Comparison of ENCODE assay signal across 8 cellular contexts in genomic region chr1:201348211-201348566, GRCh38. TPM values are rescaled to one million over a fixed set of nuclear protein-coding genes. Genes with fewer than 3 reads are reported as not detected.
DNase-seq lines count a peak whose midpoint lies in the region; ATAC-seq and TF ChIP-seq lines count a peak whose summit lies in the region.

No MANE protein-coding gene starts in this region.

- no peak overlapping the region for H3K9ac ChIP-seq in HCT116 (ENCODE audit: low read length)

- H3K27ac ChIP-seq in HCT116 (ENCODE audit: low read depth, low read length) (no peak overlapping the region), brain microvascular endothelial cell (no peak overlapping the region), transverse colon (no peak overlapping the region)

- H3K9me2 ChIP-seq in HCT116 (ENCODE audit: insufficient read depth), result no peaks in the 10 kb centered on the region

- RAD21 ChIA-PET in HCT116 (lab: Charles Lee; ENCODE audit: low non-redundant PET in 1 of 2, low total read pairs in 2 of 2, uncharacterized antibody in 2 of 2, unreplicated experiment in 2 of 2), result interaction anchor here in 1 of 2 experiments (1.0 kb wide), 1 partner anchor 94 kb away, joined by 3 read pairs; no protein-coding TSS in a partner anchor

- peaks cover 36% of the 10 kb centered on the region for H3K27me3 Mint-ChIP-seq in Calu3 (ENCODE audit: unreplicated experiment)

- H3K9me3 ChIP-seq in HCT116 (ENCODE audit: control insufficient read depth in 1 of 2, insufficient read depth in 1 of 2, low read depth in 1 of 2, low read length in 2 of 2) (no peaks in the 10 kb centered on the region), transverse colon (no peaks in the 10 kb centered on the region)

- no peak overlapping the region for H3K27ac Mint-ChIP-seq in Calu3 (ENCODE audit: unreplicated experiment)

- ATAC-seq in HCT116, result peak; percentile 93
- ATAC-seq in left colon, result peak; percentile 83
- ATAC-seq in GM21576 (IDR thresholded peaks at IDR 0.05; ENCODE audit: unreplicated experiment), result no peak
- no peak for ATAC-seq in HG03039 (IDR thresholded peaks at IDR 0.05; ENCODE audit: unreplicated experiment)

- peaks cover 7% of the 10 kb centered on the region for H3K4me1 Mint-ChIP-seq in Calu3 (ENCODE audit: low read depth, unreplicated experiment)

- TF ChIP-seq EP300 in transverse colon (IDR thresholded peaks at IDR 0.05; ENCODE audit: low read depth), result no peak

- BruUV-seq in Calu3 (replicated peaks; lab: Mats Ljungman, UMichigan), result no TSS peak
- no TSS peak for BruUV-seq in HCT116 (replicated peaks; lab: Mats Ljungman, UMichigan)

- TF ChIP-seq POLR2A in HCT116 (IDR thresholded peaks at IDR 0.05; ENCODE audit: borderline replicate concordance, extremely low read depth, insufficient read depth, insufficient read length) (no peak), transverse colon (IDR thresholded peaks at IDR 0.05) (no peak)

- WGBS in transverse colon (ENCODE audit: low coverage in 1 of 2), 2 donors, result 7 to 22% methylated on average over 3 to 6 of the region's 6 CpGs

- peak overlapping the region; percentile 29; the same call in 1 of the 2 replicates for H3K4me2 ChIP-seq in HCT116 (ENCODE audit: low read length)

- DNase-seq in Calu3, result peak; percentile 80
- peak; percentile 53 for DNase-seq in HCT116 (ENCODE audit: low read depth, low spot score)
- DNase-seq in NCI-H82 treated with DMSO at 0.1 percent for 48 hours (lab: John Stamatoyannopoulos, UW; ENCODE audit: unreplicated experiment), result peak; percentile 41
- peak; percentile 45 for DNase-seq in brain microvascular endothelial cell
- peak in 1 of 2 donors; percentile 41 for DNase-seq in left colon
- peak; percentile 33 for DNase-seq in transverse colon

- H3K4me1 ChIP-seq in HCT116 (ENCODE audit: control insufficient read depth in 1 of 2, insufficient read depth in 2 of 2, low read length in 2 of 2) (peaks cover 2 to 15% of the 10 kb centered on the region in 2 experiments; a peak in 3 of 4 replicates), transverse colon (no peaks in the 10 kb centered on the region)

- H3K4me3 ChIP-seq in HCT116 (replicated peaks in 1 of 2; ENCODE audit: low read depth in 1 of 2, low read length in 2 of 2), result no peak overlapping the region
- no peak overlapping the region for H3K4me3 ChIP-seq in brain microvascular endothelial cell (ENCODE audit: low read depth, low read length)
- no peak overlapping the region for H3K4me3 ChIP-seq in transverse colon

- peak; percentile 72 for TF ChIP-seq RAD21 in HCT116 (IDR thresholded peaks at IDR 0.05; ENCODE audit: low read depth)

- H3K27me3 ChIP-seq in HCT116 (ENCODE audit: insufficient read depth, low read length), result peaks cover 12% of the 10 kb centered on the region; the same call in 1 of the 2 replicates
- H3K27me3 ChIP-seq in brain microvascular endothelial cell (replicated peaks), result peaks cover 13% of the 10 kb centered on the region
- H3K27me3 ChIP-seq in transverse colon, result peaks cover 11% of the 10 kb centered on the region

- intact Hi-C loops in Calu3 (cut with micrococcal nuclease; ENCODE audit: unreplicated experiment), result loop anchor here (5.0 kb wide), 2 partner anchors 81 to 101 kb away; no protein-coding TSS in a partner anchor
- intact Hi-C loops in HCT116 (cut with micrococcal nuclease), result no loop called here
- intact Hi-C loops in left colon (cut with DNase I, micrococcal nuclease), result no loop called here
- intact Hi-C loops in transverse colon (cut with DNase I; ENCODE audit: low total_unique reads), result no loop called here

- TF ChIP-seq CTCF in Calu3 (IDR thresholded peaks at IDR 0.05; ENCODE audit: unreplicated experiment), result peak; percentile 71
- peak; percentile 79 to 80 (median 79) for TF ChIP-seq CTCF in HCT116 (IDR thresholded peaks at IDR 0.05 in 2 of 3, conservative IDR thresholded peaks at IDR 0.05 in 1 of 3; ENCODE audit: borderline replicate concordance in 1 of 3, insufficient read depth in 1 of 3, low read depth in 2 of 3, low read length in 2 of 3)
- TF ChIP-seq CTCF in brain microvascular endothelial cell (IDR thresholded peaks at IDR 0.05; ENCODE audit: low read depth, low read length, missing control alignments), result peak; percentile 85
- TF ChIP-seq CTCF in transverse colon (IDR thresholded peaks at IDR 0.05), result peak in 4 of 5 experiments; percentile 43 to 50 (median 46)

- no peak overlapping the region for H3K4me3 Mint-ChIP-seq in Calu3 (ENCODE audit: low read depth, unreplicated experiment)

- H3K9me3 Mint-ChIP-seq in Calu3 (ENCODE audit: low read depth, unreplicated experiment), result no peaks in the 10 kb centered on the region

- in situ Hi-C loops in brain microvascular endothelial cell (cut with HindIII; ENCODE audit: low pct_ligation_motif_present, low sequenced_read_pairs) (no loop called here), transverse colon (cut with MboI; ENCODE audit: low pct_ligation_motif_present in 1 of 4, low pct_unique_long_range_greater_than_20kb in 1 of 4, low sequenced_read_pairs in 3 of 4) (no loop called here)

- no peaks in the 10 kb centered on the region for H3K79me2 ChIP-seq in HCT116 (ENCODE audit: insufficient read depth, low read length)

- CTCF ChIA-PET in Calu3 (lab: Charles Lee), result interaction anchor here (0.6 to 3.6 kb wide), 12 partner anchors 9 to 233 kb away, joined by 3 to 29 read pairs (median 5); partner anchors contain the start of gene TNNT2
- CTCF ChIA-PET in HCT116 (lab: Charles Lee), result interaction anchor here (0.6 to 3.8 kb wide), 19 partner anchors 9 to 222 kb away, joined by 3 to 31 read pairs (median 5); no protein-coding TSS in a partner anchor

- peak overlapping the region; percentile 81 for H2AFZ ChIP-seq in HCT116 (ENCODE audit: low read depth, low read length, poor library complexity, severe bottlenecking)

- POLR2A ChIA-PET in HCT116 (lab: Charles Lee), result no interaction called here

- no peaks in the 10 kb centered on the region for H3K36me3 ChIP-seq in HCT116 (ENCODE audit: control insufficient read depth in 1 of 2, insufficient read depth in 2 of 2, low read length in 2 of 2)
- H3K36me3 ChIP-seq in brain microvascular endothelial cell (replicated peaks), result no peaks in the 10 kb centered on the region
- H3K36me3 ChIP-seq in transverse colon, result no peaks in the 10 kb centered on the region

- no peaks in the 10 kb centered on the region for H3K36me3 Mint-ChIP-seq in Calu3 (ENCODE audit: insufficient read depth, unreplicated experiment)

- no peaks in the 10 kb centered on the region for H4K20me1 ChIP-seq in HCT116 (ENCODE audit: insufficient read depth)

TF ChIP-seq in HCT116, 20 proteins besides CTCF, POLR2A, EP300 and RAD21:
- no peak for TF ChIP-seq EZH2phosphoT487 (IDR thresholded peaks at IDR 0.05; ENCODE audit: borderline replicate concordance)
- TF ChIP-seq POLR2AphosphoS5 (IDR thresholded peaks at IDR 0.05; ENCODE audit: low read depth, low read length), result no peak
- TF ChIP-seq CBX3 (IDR thresholded peaks at IDR 0.05; ENCODE audit: low read depth), result no peak
- TF ChIP-seq JUND (IDR thresholded peaks at IDR 0.05), result no peak
- TF ChIP-seq ZFX (IDR thresholded peaks at IDR 0.05), result no peak
- no peak for TF ChIP-seq EZH2 (IDR thresholded peaks at IDR 0.05)
- TF ChIP-seq ELF1 (IDR thresholded peaks at IDR 0.05; ENCODE audit: borderline replicate concordance, low read depth), result no peak
- TF ChIP-seq MAX (IDR thresholded peaks at IDR 0.05), result no peak
- TF ChIP-seq CEBPB (IDR thresholded peaks at IDR 0.05; ENCODE audit: low read depth), result no peak

RNA-seq across cellular contexts. Expression of gene TNNT2, which starts 29.3 kb away (rescaled TPM):
- total RNA-seq in Calu3 (2022) (1.4 and 2.2 TPM in 2 replicates), HCT116 (2021; ENCODE audit: unreplicated experiment) (2.0 TPM), left colon (under 1 TPM; 0.31 to 0.58 TPM), transverse colon (under 1 TPM in 2 of 4 donors, not detected in 2; 0.14 to 0.95 TPM)
- polyA plus RNA-seq in HCT116 (2012), result 0.39 and 1.00 TPM in 2 replicates

RNA-seq across cellular contexts. Expression of gene LAD1, which starts 50.9 kb away (rescaled TPM):
- 209 and 244 TPM in 2 replicates for total RNA-seq in Calu3 (2022)
- 56.1 TPM for total RNA-seq in HCT116 (2021; ENCODE audit: unreplicated experiment)
- polyA plus RNA-seq in HCT116 (2012), result 36.1 and 45.8 TPM in 2 replicates
- total RNA-seq in left colon, result 100 to 1,000 TPM; 172 to 191 TPM
- 100 to 1,000 TPM; 142 to 215 (median 177) TPM for total RNA-seq in transverse colon

Comparison
In these comparisons a context has a peak if more than half of its experiments do, and no peak if none do; other contexts are left out.
1. ATAC-seq: peak in HCT116 (single experiment) and left colon (single experiment); none in GM21576 (single experiment) and HG03039 (single experiment).
2. Peak in every context shown above with its lines, with median percentiles within 50 percentile points of each other: CTCF ChIP-seq.